In genomic region chr14:74954947-74955228, GRCh38 we compare ENCODE assay signal across 1 cellular context.
TF ChIP-seq lines count a peak whose summit lies in the region.

No MANE protein-coding gene starts in this region.

TF ChIP-seq in HepG2, 621 proteins besides CTCF, POLR2A, EP300 and RAD21:
- TF ChIP-seq PPARG (CRISPR knock-in tag; conservative IDR thresholded peaks at IDR 0.05) (no peak), AKNA (CRISPR knock-in tag; IDR thresholded peaks at IDR 0.05; ENCODE audit: borderline replicate concordance) (no peak), NFYC (CRISPR knock-in tag; IDR thresholded peaks at IDR 0.05) (no peak), ZNF564 (CRISPR knock-in tag; IDR thresholded peaks at IDR 0.05) (peak; percentile 20; the same call in 1 of the 2 replicates), PCBP1 (IDR thresholded peaks at IDR 0.05; ENCODE audit: borderline replicate concordance, low read depth, low read length) (0 out of 2 replicates have a peak, but pooled peaks have one; percentile 18), ZFP37 (CRISPR knock-in tag; IDR thresholded peaks at IDR 0.05; ENCODE audit: borderline replicate concordance) (0 out of 2 replicates have a peak, but pooled peaks have one; percentile 4), SRF (IDR thresholded peaks at IDR 0.05; ENCODE audit: low read depth, low read length) (no peak), KLF15 (CRISPR knock-in tag; IDR thresholded peaks at IDR 0.05; ENCODE audit: borderline replicate concordance) (no peak), SAP130 (CRISPR knock-in tag; IDR thresholded peaks at IDR 0.05; ENCODE audit: low read depth) (no peak), ZNF10 (CRISPR knock-in tag; IDR thresholded peaks at IDR 0.05; ENCODE audit: borderline replicate concordance, low read depth) (no peak), MTF2 (CRISPR knock-in tag; IDR thresholded peaks at IDR 0.05; ENCODE audit: borderline replicate concordance) (no peak), ZFP36L1 (CRISPR knock-in tag; IDR thresholded peaks at IDR 0.05) (no peak), MEF2D (CRISPR knock-in tag; IDR thresholded peaks at IDR 0.05) (peak; percentile 26; the same call in 1 of the 2 replicates), TAF1 (CRISPR knock-in tag; IDR thresholded peaks at IDR 0.05) (no peak), FOXK1 (CRISPR knock-in tag; IDR thresholded peaks at IDR 0.05; ENCODE audit: borderline replicate concordance, low read depth) (no peak), AHR (CRISPR knock-in tag; IDR thresholded peaks at IDR 0.05) (no peak), RBAK (CRISPR knock-in tag; IDR thresholded peaks at IDR 0.05) (no peak), MBD4 (IDR thresholded peaks at IDR 0.05; ENCODE audit: borderline replicate concordance, low read length) (no peak), RORA (CRISPR knock-in tag; IDR thresholded peaks at IDR 0.05) (no peak), SRSF1 (optimal IDR thresholded peaks at IDR 0.05; ENCODE audit: low read depth, low read length) (peak; percentile 82), ATF1 (CRISPR knock-in tag; IDR thresholded peaks at IDR 0.05) (no peak), EEA1 (CRISPR knock-in tag; IDR thresholded peaks at IDR 0.05; ENCODE audit: borderline replicate concordance) (no peak), TBX3 (IDR thresholded peaks at IDR 0.05; ENCODE audit: borderline replicate concordance) (no peak)
- TF ChIP-seq, protein P1, sequence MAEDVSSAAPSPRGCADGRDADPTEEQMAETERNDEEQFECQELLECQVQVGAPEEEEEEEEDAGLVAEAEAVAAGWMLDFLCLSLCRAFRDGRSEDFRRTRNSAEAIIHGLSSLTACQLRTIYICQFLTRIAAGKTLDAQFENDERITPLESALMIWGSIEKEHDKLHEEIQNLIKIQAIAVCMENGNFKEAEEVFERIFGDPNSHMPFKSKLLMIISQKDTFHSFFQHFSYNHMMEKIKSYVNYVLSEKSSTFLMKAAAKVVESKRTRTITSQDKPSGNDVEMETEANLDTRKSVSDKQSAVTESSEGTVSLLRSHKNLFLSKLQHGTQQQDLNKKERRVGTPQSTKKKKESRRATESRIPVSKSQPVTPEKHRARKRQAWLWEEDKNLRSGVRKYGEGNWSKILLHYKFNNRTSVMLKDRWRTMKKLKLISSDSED (CRISPR knock-in tag; IDR thresholded peaks at IDR 0.05), result no peak
- TF ChIP-seq, protein P2, sequence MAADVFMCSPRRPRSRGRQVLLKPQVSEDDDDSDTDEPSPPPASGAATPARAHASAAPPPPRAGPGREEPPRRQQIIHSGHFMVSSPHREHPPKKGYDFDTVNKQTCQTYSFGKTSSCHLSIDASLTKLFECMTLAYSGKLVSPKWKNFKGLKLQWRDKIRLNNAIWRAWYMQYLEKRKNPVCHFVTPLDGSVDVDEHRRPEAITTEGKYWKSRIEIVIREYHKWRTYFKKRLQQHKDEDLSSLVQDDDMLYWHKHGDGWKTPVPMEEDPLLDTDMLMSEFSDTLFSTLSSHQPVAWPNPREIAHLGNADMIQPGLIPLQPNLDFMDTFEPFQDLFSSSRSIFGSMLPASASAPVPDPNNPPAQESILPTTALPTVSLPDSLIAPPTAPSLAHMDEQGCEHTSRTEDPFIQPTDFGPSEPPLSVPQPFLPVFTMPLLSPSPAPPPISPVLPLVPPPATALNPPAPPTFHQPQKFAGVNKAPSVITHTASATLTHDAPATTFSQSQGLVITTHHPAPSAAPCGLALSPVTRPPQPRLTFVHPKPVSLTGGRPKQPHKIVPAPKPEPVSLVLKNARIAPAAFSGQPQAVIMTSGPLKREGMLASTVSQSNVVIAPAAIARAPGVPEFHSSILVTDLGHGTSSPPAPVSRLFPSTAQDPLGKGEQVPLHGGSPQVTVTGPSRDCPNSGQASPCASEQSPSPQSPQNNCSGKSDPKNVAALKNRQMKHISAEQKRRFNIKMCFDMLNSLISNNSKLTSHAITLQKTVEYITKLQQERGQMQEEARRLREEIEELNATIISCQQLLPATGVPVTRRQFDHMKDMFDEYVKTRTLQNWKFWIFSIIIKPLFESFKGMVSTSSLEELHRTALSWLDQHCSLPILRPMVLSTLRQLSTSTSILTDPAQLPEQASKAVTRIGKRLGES (CRISPR knock-in tag; IDR thresholded peaks at IDR 0.05; ENCODE audit: borderline replicate concordance), result no peak
- TF ChIP-seq, protein P3, sequence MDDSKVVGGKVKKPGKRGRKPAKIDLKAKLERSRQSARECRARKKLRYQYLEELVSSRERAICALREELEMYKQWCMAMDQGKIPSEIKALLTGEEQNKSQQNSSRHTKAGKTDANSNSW (CRISPR knock-in tag; IDR thresholded peaks at IDR 0.05; ENCODE audit: borderline replicate concordance), result no peak
- TF ChIP-seq, protein P4, sequence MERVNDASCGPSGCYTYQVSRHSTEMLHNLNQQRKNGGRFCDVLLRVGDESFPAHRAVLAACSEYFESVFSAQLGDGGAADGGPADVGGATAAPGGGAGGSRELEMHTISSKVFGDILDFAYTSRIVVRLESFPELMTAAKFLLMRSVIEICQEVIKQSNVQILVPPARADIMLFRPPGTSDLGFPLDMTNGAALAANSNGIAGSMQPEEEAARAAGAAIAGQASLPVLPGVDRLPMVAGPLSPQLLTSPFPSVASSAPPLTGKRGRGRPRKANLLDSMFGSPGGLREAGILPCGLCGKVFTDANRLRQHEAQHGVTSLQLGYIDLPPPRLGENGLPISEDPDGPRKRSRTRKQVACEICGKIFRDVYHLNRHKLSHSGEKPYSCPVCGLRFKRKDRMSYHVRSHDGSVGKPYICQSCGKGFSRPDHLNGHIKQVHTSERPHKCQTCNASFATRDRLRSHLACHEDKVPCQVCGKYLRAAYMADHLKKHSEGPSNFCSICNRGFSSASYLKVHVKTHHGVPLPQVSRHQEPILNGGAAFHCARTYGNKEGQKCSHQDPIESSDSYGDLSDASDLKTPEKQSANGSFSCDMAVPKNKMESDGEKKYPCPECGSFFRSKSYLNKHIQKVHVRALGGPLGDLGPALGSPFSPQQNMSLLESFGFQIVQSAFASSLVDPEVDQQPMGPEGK (CRISPR knock-in tag; IDR thresholded peaks at IDR 0.05), result 0 out of 2 replicates have a peak, but pooled peaks have one; percentile 29
